In genomic region chr2:195632852-195633572, GRCh38 we compare ENCODE assay signal across 1 cellular context.
TF ChIP-seq lines count a peak whose summit lies in the region.

No MANE protein-coding gene starts in this region.

TF ChIP-seq in K562, 482 proteins besides CTCF, POLR2A, EP300 and RAD21 (continued from another document):
- TF ChIP-seq, protein P1, sequence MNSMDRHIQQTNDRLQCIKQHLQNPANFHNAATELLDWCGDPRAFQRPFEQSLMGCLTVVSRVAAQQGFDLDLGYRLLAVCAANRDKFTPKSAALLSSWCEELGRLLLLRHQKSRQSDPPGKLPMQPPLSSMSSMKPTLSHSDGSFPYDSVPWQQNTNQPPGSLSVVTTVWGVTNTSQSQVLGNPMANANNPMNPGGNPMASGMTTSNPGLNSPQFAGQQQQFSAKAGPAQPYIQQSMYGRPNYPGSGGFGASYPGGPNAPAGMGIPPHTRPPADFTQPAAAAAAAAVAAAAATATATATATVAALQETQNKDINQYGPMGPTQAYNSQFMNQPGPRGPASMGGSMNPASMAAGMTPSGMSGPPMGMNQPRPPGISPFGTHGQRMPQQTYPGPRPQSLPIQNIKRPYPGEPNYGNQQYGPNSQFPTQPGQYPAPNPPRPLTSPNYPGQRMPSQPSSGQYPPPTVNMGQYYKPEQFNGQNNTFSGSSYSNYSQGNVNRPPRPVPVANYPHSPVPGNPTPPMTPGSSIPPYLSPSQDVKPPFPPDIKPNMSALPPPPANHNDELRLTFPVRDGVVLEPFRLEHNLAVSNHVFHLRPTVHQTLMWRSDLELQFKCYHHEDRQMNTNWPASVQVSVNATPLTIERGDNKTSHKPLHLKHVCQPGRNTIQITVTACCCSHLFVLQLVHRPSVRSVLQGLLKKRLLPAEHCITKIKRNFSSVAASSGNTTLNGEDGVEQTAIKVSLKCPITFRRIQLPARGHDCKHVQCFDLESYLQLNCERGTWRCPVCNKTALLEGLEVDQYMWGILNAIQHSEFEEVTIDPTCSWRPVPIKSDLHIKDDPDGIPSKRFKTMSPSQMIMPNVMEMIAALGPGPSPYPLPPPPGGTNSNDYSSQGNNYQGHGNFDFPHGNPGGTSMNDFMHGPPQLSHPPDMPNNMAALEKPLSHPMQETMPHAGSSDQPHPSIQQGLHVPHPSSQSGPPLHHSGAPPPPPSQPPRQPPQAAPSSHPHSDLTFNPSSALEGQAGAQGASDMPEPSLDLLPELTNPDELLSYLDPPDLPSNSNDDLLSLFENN (IDR thresholded peaks at IDR 0.05; ENCODE audit: low read depth in 2 of 2, low read length in 2 of 2), result no peak
- no peak for TF ChIP-seq ZNF717 (CRISPR knock-in tag; IDR thresholded peaks at IDR 0.05)
- no peak for TF ChIP-seq PTBP1 (IDR thresholded peaks at IDR 0.05; ENCODE audit: low read depth, low read length)
- TF ChIP-seq DIDO1 (tag; IDR thresholded peaks at IDR 0.05; ENCODE audit: low read depth), result no peak
- TF ChIP-seq SOX6 (IDR thresholded peaks at IDR 0.05), result no peak
- TF ChIP-seq, protein P2, sequence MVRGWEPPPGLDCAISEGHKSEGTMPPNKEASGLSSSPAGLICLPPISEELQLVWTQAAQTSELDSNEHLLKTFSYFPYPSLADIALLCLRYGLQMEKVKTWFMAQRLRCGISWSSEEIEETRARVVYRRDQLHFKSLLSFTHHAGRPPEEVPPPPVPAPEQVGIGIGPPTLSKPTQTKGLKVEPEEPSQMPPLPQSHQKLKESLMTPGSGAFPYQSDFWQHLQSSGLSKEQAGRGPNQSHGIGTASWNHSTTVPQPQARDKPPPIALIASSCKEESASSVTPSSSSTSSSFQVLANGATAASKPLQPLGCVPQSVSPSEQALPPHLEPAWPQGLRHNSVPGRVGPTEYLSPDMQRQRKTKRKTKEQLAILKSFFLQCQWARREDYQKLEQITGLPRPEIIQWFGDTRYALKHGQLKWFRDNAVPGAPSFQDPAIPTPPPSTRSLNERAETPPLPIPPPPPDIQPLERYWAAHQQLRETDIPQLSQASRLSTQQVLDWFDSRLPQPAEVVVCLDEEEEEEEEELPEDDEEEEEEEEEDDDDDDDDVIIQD (CRISPR knock-in tag; IDR thresholded peaks at IDR 0.05), result no peak
